ENCODE assay signal across 8 cellular contexts in genomic region chr14:104676694-104677505, GRCh38. TPM values are rescaled to one million over a fixed set of nuclear protein-coding genes. Genes with fewer than 3 reads are reported as not detected.
DNase-seq lines count a peak whose midpoint lies in the region; ATAC-seq and TF ChIP-seq lines count a peak whose summit lies in the region.

No MANE protein-coding gene starts in this region.

- H3K27ac ChIP-seq in ACC112 (ENCODE audit: low read depth, low read length) (no peak overlapping the region), prostate gland (peak overlapping the region; percentile 80 to 81)

- peak overlapping the region; percentile 73 for H2AFZ ChIP-seq in ACC112 (ENCODE audit: low read length, unreplicated experiment)

- TF ChIP-seq CTCF in epithelial cell of proximal tubule (conservative IDR thresholded peaks at IDR 0.05; ENCODE audit: low read depth, low read length): no peak
- peak in 1 of 4 experiments; percentile 5 for TF ChIP-seq CTCF in prostate gland (IDR thresholded peaks at IDR 0.05)

- peak overlapping the region; percentile 83 for H3K4me3 ChIP-seq in ACC112 (ENCODE audit: low read depth, low read length)
- peak overlapping the region; percentile 58 for H3K4me3 ChIP-seq in epithelial cell of proximal tubule (ENCODE audit: low read depth, low read length)
- peak overlapping the region; percentile 36 to 45 for H3K4me3 ChIP-seq in prostate gland

- H3K4me1 ChIP-seq in ACC112 (ENCODE audit: control insufficient read depth, insufficient read depth, low read length, unreplicated experiment) (peaks cover 39% of the 10 kb centered on the region), prostate gland (replicated peaks) (peaks cover 19% of the 10 kb centered on the region)

- no peaks in the 10 kb centered on the region for H3K79me2 ChIP-seq in ACC112 (ENCODE audit: control insufficient read depth, insufficient read depth, low read length, unreplicated experiment)

- TF ChIP-seq POLR2A in prostate gland (IDR thresholded peaks at IDR 0.05): no peak

- intact Hi-C loops in prostate gland (cut with DNase I): no loop called here

- in situ Hi-C loops in G401 (cut with HindIII; ENCODE audit: low sequenced_read_pairs): no loop called here

- H3K36me3 ChIP-seq in ACC112 (ENCODE audit: insufficient read depth, low read length) (no peaks in the 10 kb centered on the region), prostate gland (no peaks in the 10 kb centered on the region)

- ATAC-seq in GM21717 (IDR thresholded peaks at IDR 0.05; ENCODE audit: unreplicated experiment): peak; percentile 8

- 22% methylated on average over 29 of the region's 29 CpGs for WGBS in prostate gland

- DNase-seq in T-helper 2 cell (peak in 3 of 5 experiments; percentile 9 to 43 (median 29)), epithelial cell of proximal tubule (ENCODE audit: low read depth) (no peak), prostate gland (ENCODE audit: low spot score) (no peak), GF-D8 (lab: John Stamatoyannopoulos, UW) (no peak), G401 (ENCODE audit: low spot score) (no peak), medulla oblongata (ENCODE audit: extremely low spot score) (no peak)

- no peaks in the 10 kb centered on the region for H3K9me3 ChIP-seq in prostate gland

- H3K27me3 ChIP-seq in ACC112 (ENCODE audit: insufficient read depth, low read length) (no peaks in the 10 kb centered on the region), prostate gland (replicated peaks; ENCODE audit: insufficient read depth) (no peaks in the 10 kb centered on the region)

RNA-seq across cellular contexts. Expression of gene INF2, which starts 12.5 kb away (rescaled TPM):
- 100 and 130 TPM in 2 replicates for total RNA-seq in epithelial cell of proximal tubule
- total RNA-seq in prostate gland: 100 to 1,000 TPM in 1 of 2 donors, 10 to 100 TPM in 1; 50.1 to 210 TPM
- 30.3 and 31.3 TPM in 2 replicates for total RNA-seq in G401 (2014; rRNA removed; shearing (Covaris generic))

RNA-seq across cellular contexts. Expression of gene ADSS1, which starts 47.1 kb away (rescaled TPM):
- total RNA-seq in epithelial cell of proximal tubule (1.7 and 2.3 TPM in 2 replicates), prostate gland (10 to 100 TPM; 18.3 to 44.4 TPM)
- 18.3 and 19.5 TPM in 2 replicates for total RNA-seq in G401 (2014; rRNA removed; shearing (Covaris generic))

Comparison
In these comparisons a context has a peak if more than half of its experiments do, and no peak if none do; other contexts are left out.
1. DNase-seq: peak in T-helper 2 cell (3 of 5); none in epithelial cell of proximal tubule (single experiment), prostate gland (single experiment), GF-D8 (single experiment), G401 (single experiment) and medulla oblongata (single experiment).
2. Peak in every context shown above with its lines, with median percentiles within 50 percentile points of each other: H3K4me3 ChIP-seq.